ENCODE assay signal across 10 cellular contexts in the genomic region with DNA sequence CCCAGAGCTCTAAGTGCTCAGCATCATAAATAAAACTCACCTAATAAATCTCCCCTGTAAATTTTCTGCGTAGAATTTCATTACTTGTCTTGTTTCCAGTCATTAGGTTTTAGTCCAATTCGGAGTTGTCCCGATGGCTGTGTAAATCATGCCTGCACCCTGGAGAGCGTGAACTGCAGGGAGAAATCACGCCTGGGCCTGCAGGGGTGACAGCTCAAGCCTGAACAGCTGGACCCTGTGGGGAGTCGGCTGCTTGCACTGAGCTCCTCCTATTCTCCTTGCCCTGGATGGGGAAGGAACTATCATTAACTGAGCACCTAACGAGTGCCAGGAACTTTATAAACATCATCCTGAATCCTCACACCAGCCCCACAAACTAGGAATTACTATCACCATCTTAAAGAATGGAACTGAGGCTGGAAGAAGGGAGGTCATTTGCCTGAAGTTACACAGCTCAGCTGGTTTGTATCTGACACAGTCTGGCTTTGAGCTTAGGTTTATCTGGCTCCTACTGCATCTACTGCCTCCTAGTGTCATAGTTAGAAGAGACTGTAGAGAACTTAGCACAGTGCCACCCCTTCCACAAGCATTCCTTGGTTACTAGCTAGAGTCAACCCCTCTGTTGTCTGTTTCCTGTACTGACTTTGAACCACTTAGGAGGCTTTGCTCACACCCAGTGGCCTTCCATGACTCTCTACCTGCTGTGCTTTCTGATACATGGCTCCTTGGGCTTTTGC. TPM values are rescaled to one million over a fixed set of nuclear protein-coding genes. Genes with fewer than 3 reads are reported as not detected.
DNase-seq lines count a peak whose midpoint lies in the region; ATAC-seq, FAIRE-seq and TF ChIP-seq lines count a peak whose summit lies in the region.
"Had no signal": no experiment of that assay in that cellular context is flagged by ENCODE, and none has a peak within 500 bp of the region (broad histone marks: within the 10 kb centered on the region; RNA-seq: fewer than 3 reads in every experiment).

No MANE protein-coding gene starts in this region.

- H3K27me3 ChIP-seq in GM12878 (replicated peaks in 1 of 2; ENCODE audit: control insufficient read depth in 2 of 2, insufficient read depth in 2 of 2, low read length in 1 of 2) (no peaks in the 10 kb centered on the region), vagina (no peaks in the 10 kb centered on the region)

- no peaks in the 10 kb centered on the region for H3K36me3 ChIP-seq in GM12878 (ENCODE audit: control insufficient read depth in 2 of 2, insufficient read depth in 2 of 2, low read length in 1 of 2)
- H3K36me3 ChIP-seq in vagina: no peaks in the 10 kb centered on the region

- H3K9me3 Mint-ChIP-seq in nephron: no peaks in the 10 kb centered on the region
- H3K9me3 Mint-ChIP-seq: dendritic cell treated with granulocyte-macrophage colony-stimulating factor and Interleukin-4, amounts not matched to agents 40 ng/mL and 50 ng/mL, for 4 days had no signal

- H3K9me3 ChIP-seq in GM12878 (replicated peaks; ENCODE audit: control insufficient read depth, insufficient read depth, low read length): no peaks in the 10 kb centered on the region
- H3K9me3 ChIP-seq in vagina: no peaks in the 10 kb centered on the region

- TF ChIP-seq CTCF in GM12872 (IDR thresholded peaks at IDR 0.05; ENCODE audit: insufficient read depth, low read depth, low read length): peak; percentile 75
- peak; percentile 51 to 58 (median 58); a peak in 5 of 6 replicates for TF ChIP-seq CTCF in GM12878 (IDR thresholded peaks at IDR 0.05 in 2 of 3, conservative IDR thresholded peaks at IDR 0.05 in 1 of 3; ENCODE audit: control insufficient read depth in 2 of 3, extremely low read depth in 1 of 3, insufficient read depth in 1 of 3, low read depth in 3 of 3, low read length in 3 of 3)
- peak in 2 of 3 experiments; percentile 26 to 27 for TF ChIP-seq CTCF in nephron (IDR thresholded peaks at IDR 0.05; ENCODE audit: unreplicated experiment in 3 of 3)
- no peak for TF ChIP-seq CTCF in vagina (IDR thresholded peaks at IDR 0.05)

- H3K4me3 ChIP-seq in GM12878 (no peak overlapping the region), vagina (no peak overlapping the region)

- ATAC-seq in GM12878 (peak; percentile 93), sciatic nerve (no peak), HG02623 (IDR thresholded peaks at IDR 0.05; ENCODE audit: unreplicated experiment) (no peak)

- TF ChIP-seq RAD21 in Ishikawa (IDR thresholded peaks at IDR 0.05; ENCODE audit: low read depth) (peak; percentile 29; the same call in 1 of the 2 replicates), GM12878 (IDR thresholded peaks at IDR 0.05; ENCODE audit: insufficient read depth, low read depth, low read length) (peak; percentile 66)

- H4K20me1 ChIP-seq in GM12878 (ENCODE audit: control insufficient read depth, insufficient read depth): no peaks in the 10 kb centered on the region; the same call in 1 of the 2 replicates

- no peaks in the 10 kb centered on the region for H3K79me2 ChIP-seq in GM12878 (ENCODE audit: control insufficient read depth, insufficient read depth, low read length)

- H3K4me1 ChIP-seq in GM12878 (ENCODE audit: control insufficient read depth, insufficient read depth, low read length) (no peaks in the 10 kb centered on the region), vagina (peaks cover 19% of the 10 kb centered on the region)

- no peak overlapping the region for H3K9ac ChIP-seq in GM12878 (ENCODE audit: control insufficient read depth, insufficient read depth, low read length)

- no TSS peak for BruUV-seq in GM12878 (replicated peaks; lab: Mats Ljungman, UMichigan)

- POLR2A ChIA-PET in GM12878 (lab: Charles Lee): interaction anchor here (0.5 to 2.6 kb wide), 11 partner anchors 9 to 44 kb away, joined by 3 to 13 read pairs (median 4); a partner anchor contains a TSS

- H3K4me3 Mint-ChIP-seq in nephron: no peak overlapping the region
- H3K4me3 Mint-ChIP-seq: dendritic cell treated with granulocyte-macrophage colony-stimulating factor and Interleukin-4, amounts not matched to agents 40 ng/mL and 50 ng/mL, for 4 days had no signal

- no peaks in the 10 kb centered on the region for H3K36me3 Mint-ChIP-seq in nephron (ENCODE audit: low read depth)

- H3K4me2 ChIP-seq in GM12878 (ENCODE audit: control insufficient read depth, insufficient read depth): no peak overlapping the region

- peaks cover 57% of the 10 kb centered on the region for H3K27me3 Mint-ChIP-seq in nephron (ENCODE audit: low read depth)

- no peak for TF ChIP-seq POLR2A in GM12878 (IDR thresholded peaks at IDR 0.05; ENCODE audit: low read depth, low read length)
- no peak for TF ChIP-seq POLR2A in vagina (IDR thresholded peaks at IDR 0.05)

- 37% methylated on average over 7 of the region's 7 CpGs for WGBS in GM12878 (ENCODE audit: insufficient coverage, insufficient replicate concordance, low lambda C conversion rate, missing lambda C conversion rate)

- intact Hi-C loops in GM12878 (cut with micrococcal nuclease; ENCODE audit: unreplicated experiment) (loop anchor here (1.0 kb wide), 2 partner anchors 45 to 81 kb away; a partner anchor contains a TSS), sciatic nerve (cut with DNase I) (no loop called here), vagina (cut with DNase I) (no loop called here)

- peak; percentile 84 for FAIRE-seq in GM12878 (lab: Jason Lieb, UNC)

- H3K27ac ChIP-seq in GM12878 (ENCODE audit: control insufficient read depth, insufficient read depth) (no peak overlapping the region), vagina (no peak overlapping the region)

- in situ Hi-C loops in GM12878 (cut with MboI): no loop called here

- H2AFZ ChIP-seq in GM12878 (ENCODE audit: control insufficient read depth, low read depth, low read length): no peak overlapping the region

- peaks cover 15% of the 10 kb centered on the region for H3K4me1 Mint-ChIP-seq in nephron

- TF ChIP-seq EP300 in Ishikawa (IDR thresholded peaks at IDR 0.05; ENCODE audit: borderline replicate concordance): no peak
- TF ChIP-seq EP300 in GM12878 (IDR thresholded peaks at IDR 0.05; ENCODE audit: borderline replicate concordance in 1 of 2, control insufficient read depth in 1 of 2, low read depth in 2 of 2, low read length in 2 of 2): no peak

- SMC1A ChIA-PET in GM12878 (lab: Charles Lee; ENCODE audit: uncharacterized antibody, unreplicated experiment): interaction anchor here (1.0 to 12.4 kb wide), 37 partner anchors 9 to 755 kb away, joined by 3 to 316 read pairs (median 6); a partner anchor contains a TSS

- H3K27ac Mint-ChIP-seq in nephron: no peak overlapping the region
- H3K27ac Mint-ChIP-seq: dendritic cell treated with granulocyte-macrophage colony-stimulating factor and Interleukin-4, amounts not matched to agents 40 ng/mL and 50 ng/mL, for 4 days had no signal

- CTCF ChIA-PET in GM12878 (lab: Yijun Ruan, JAX): interaction anchor here (0.6 to 11.3 kb wide), 46 partner anchors 9 to 764 kb away, joined by 3 to 252 read pairs (median 4); a partner anchor contains a TSS

- RAD21 ChIA-PET in GM12878 (lab: Charles Lee; ENCODE audit: unreplicated experiment): interaction anchor here (0.5 to 7.6 kb wide), 30 partner anchors 10 to 763 kb away, joined by 3 to 173 read pairs (median 4); a partner anchor contains a TSS

- no peak for DNase-seq in GM12878 (ENCODE audit: low read depth, low spot score)
- DNase-seq in NCI-H187 treated with DMSO at 0.1 percent for 48 hours (lab: John Stamatoyannopoulos, UW): no peak
- DNase-seq in sciatic nerve (ENCODE audit: low spot score): no peak
- no peak for DNase-seq in vagina (ENCODE audit: extremely low spot score in 2 of 2)
- DNase-seq: stimulated activated CD4-positive, alpha-beta T cell treated with anti-CD3 and anti-CD28 coated beads, Interleukin-1b, Interleukin-23, amount 100 ng/mL, for 48 hours had no signal

TF ChIP-seq in Ishikawa, 13 proteins besides CTCF, POLR2A, EP300 and RAD21 (continues in another document):
- TF ChIP-seq YY1 (IDR thresholded peaks at IDR 0.05; ENCODE audit: low read depth): no peak

RNA-seq across cellular contexts. Expression of a gene that starts 25.1 kb away (rescaled TPM):
- total RNA-seq in GM12878 (2013; cell fraction: nucleolus; rRNA removed): 0.40 TPM in 1 of 2 replicates, not detected in the other
- total RNA-seq in GM12878 (2014; rRNA removed) (0.23 and 0.38 TPM in 2 replicates), GM12878 (2014; rRNA removed; fragmentation: Illumina TruSeq; extraction: Trizol) (0.09 and 0.14 TPM in 2 replicates), GM12878 (2021) (0.38 and 0.53 TPM in 2 replicates), sciatic nerve (19.1 TPM), vagina (not detected)
- not detected for polyA plus RNA-seq in GM12878 (2011; ENCODE audit: low read depth)
- polyA plus RNA-seq in GM12878 (2011; rRNA removed) (0.10 TPM in 1 of 2 replicates, not detected in the other), GM12878 (2014; fragmentation: Illumina TruSeq; extraction: Trizol) (0.09 and 0.13 TPM in 2 replicates), GM12878 (2014; fragmentation: Nextera tagmentation; extraction: Ambion mirVana) (under 1 TPM in 1 of 2 experiments, not detected in 1; 0.04 TPM), GM12878 (2014; rRNA removed) (0.15 and 0.53 TPM in 2 replicates), GM12878 (2016; fragmentation: Nextera tagmentation; extraction: Ambion mirVana) (not detected)
- polyA plus RNA-seq in GM12878 (2011; cell fraction: cytosol; rRNA removed): 0.13 TPM in 2 replicates
- polyA plus RNA-seq in GM12878 (2011; cell fraction: nucleus; rRNA removed): 0.34 and 0.53 TPM in 2 replicates
- polyA plus RNA-seq in GM12878 (2012): 0.06 and 0.07 TPM in 2 replicates
- polyA minus RNA-seq in GM12878 (2011; rRNA and poly(A)+ RNA removed): not detected in 2 replicates
- polyA minus RNA-seq in GM12878 (2011; cell fraction: cytosol; rRNA and poly(A)+ RNA removed): 0.42 TPM in 1 of 2 replicates, not detected in the other
- 0.24 and 0.38 TPM in 2 replicates for polyA minus RNA-seq in GM12878 (2011; cell fraction: nucleus; rRNA and poly(A)+ RNA removed)

RNA-seq across cellular contexts. Expression of a gene that starts 59.2 kb away (rescaled TPM):
- 27.6 and 31.6 TPM in 2 replicates for total RNA-seq in GM12878 (2013; cell fraction: nucleolus; rRNA removed)
- 51.5 and 55.0 TPM in 2 replicates for total RNA-seq in GM12878 (2014; rRNA removed)
- total RNA-seq in GM12878 (2014; rRNA removed; fragmentation: Illumina TruSeq; extraction: Trizol): 77.8 and 78.1 TPM in 2 replicates
- total RNA-seq in GM12878 (2021): 39.6 and 41.8 TPM in 2 replicates
- polyA plus RNA-seq in GM12878 (2011; ENCODE audit: low read depth): 9.8 TPM
- polyA plus RNA-seq in GM12878 (2011; rRNA removed): 34.5 and 47.6 TPM in 2 replicates
- polyA plus RNA-seq in GM12878 (2011; cell fraction: cytosol; rRNA removed): 15.4 and 18.0 TPM in 2 replicates
- 9.2 and 15.4 TPM in 2 replicates for polyA plus RNA-seq in GM12878 (2011; cell fraction: nucleus; rRNA removed)
- 19.1 and 19.2 TPM in 2 replicates for polyA plus RNA-seq in GM12878 (2012)
- 125 and 146 TPM in 2 replicates for polyA plus RNA-seq in GM12878 (2014; fragmentation: Illumina TruSeq; extraction: Trizol)
- polyA plus RNA-seq in GM12878 (2014; fragmentation: Nextera tagmentation; extraction: Ambion mirVana): 100 to 1,000 TPM in 1 of 2 experiments, 10 to 100 TPM in 1; 96.4 to 107 TPM
- polyA plus RNA-seq in GM12878 (2014; rRNA removed): 54.9 and 57.2 TPM in 2 replicates
- 10 to 100 TPM; 62.7 to 65.7 TPM for polyA plus RNA-seq in GM12878 (2016; fragmentation: Nextera tagmentation; extraction: Ambion mirVana)
- 8.6 and 11.3 TPM in 2 replicates for polyA minus RNA-seq in GM12878 (2011; rRNA and poly(A)+ RNA removed)
- 7.9 and 9.7 TPM in 2 replicates for polyA minus RNA-seq in GM12878 (2011; cell fraction: cytosol; rRNA and poly(A)+ RNA removed)
- polyA minus RNA-seq in GM12878 (2011; cell fraction: nucleus; rRNA and poly(A)+ RNA removed): 7.7 and 12.4 TPM in 2 replicates
- 32.6 TPM for total RNA-seq in sciatic nerve
- total RNA-seq in vagina: 18.7 TPM

Comparison
In these comparisons a context has a peak if more than half of its experiments do, and no peak if none do; other contexts are left out.
1. CTCF ChIP-seq: peak in GM12872 (single experiment), GM12878 (3 of 3) and nephron (2 of 3); none in vagina (0 of 3).
2. RNA of a gene that starts 25.1 kb away (total RNA-seq): 19.1 TPM in sciatic nerve (single experiment); not detected in vagina (single experiment) and 0.09 to 0.53 TPM in GM12878; every median in the first group is over 10 times any median in the second.